In the genomic region with DNA sequence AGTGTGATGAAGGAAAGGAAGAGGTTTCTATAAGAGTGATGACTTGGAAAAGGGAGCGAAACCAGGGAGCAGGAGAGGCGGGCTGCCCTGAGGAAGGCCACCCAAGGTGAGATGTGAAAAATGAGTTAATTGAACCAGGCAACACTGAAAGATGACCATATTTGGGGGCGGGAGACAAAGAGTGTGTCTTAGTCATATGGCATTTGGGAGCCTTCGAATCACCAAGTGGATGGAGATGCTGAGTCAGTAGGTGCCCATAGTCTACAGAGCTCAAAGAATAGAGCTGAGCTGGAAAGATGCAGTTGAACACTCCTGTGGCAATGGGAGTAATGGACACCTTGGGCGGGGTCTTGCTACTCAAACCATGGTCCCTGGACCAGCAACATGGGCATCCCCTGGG, we compare ENCODE assay signal across 30 cellular contexts. TPM values are rescaled to one million over a fixed set of nuclear protein-coding genes. Genes with fewer than 3 reads are reported as not detected.
"Had no signal": no experiment of that assay in that cellular context is flagged by ENCODE, and none has a peak within 500 bp of the region (broad histone marks: within the 10 kb centered on the region; RNA-seq: fewer than 3 reads in every experiment).

No MANE protein-coding gene starts in this region.

- ATAC-seq: activated CD4-positive, CD25-positive, alpha-beta regulatory T cell treated with anti-CD3 and anti-CD28 coated beads, Interleukin-2, amount 50 U/mL, for 24 hours; effector memory CD8-positive, alpha-beta T cell; gastrocnemius medialis; left lung; lower lobe of right lung; naive thymus-derived CD8-positive, alpha-beta T cell; pancreas; sciatic nerve; upper lobe of right lung had no signal

- H3K27ac Mint-ChIP-seq: activated naive CD8-positive, alpha-beta T cell treated with anti-CD3 and anti-CD28 coated beads, Interleukin-2, amount 10 ng/mL, durations not matched to agents 7 days and 5 days; effector memory CD8-positive, alpha-beta T cell; naive thymus-derived CD8-positive, alpha-beta T cell had no signal

- H3K9me3 Mint-ChIP-seq: activated naive CD8-positive, alpha-beta T cell treated with anti-CD3 and anti-CD28 coated beads, Interleukin-2, amount 10 ng/mL, durations not matched to agents 7 days and 5 days; activated T-cell treated with anti-CD3 and anti-CD28 coated beads, Interleukin-2, amount 50 U/mL, for 4 hours; effector memory CD8-positive, alpha-beta T cell had no signal

- H3K4me3 Mint-ChIP-seq: activated naive CD8-positive, alpha-beta T cell treated with anti-CD3 and anti-CD28 coated beads, Interleukin-2, amount 10 ng/mL, durations not matched to agents 7 days and 5 days; activated T-cell treated with anti-CD3 and anti-CD28 coated beads, Interleukin-2, amount 50 U/mL, for 4 hours; effector memory CD8-positive, alpha-beta T cell; naive thymus-derived CD8-positive, alpha-beta T cell; neural crest cell had no signal

- DNase-seq: activated CD8-positive, alpha-beta memory T cell treated with anti-CD3 and anti-CD28 coated beads, Interleukin-2, amount 50 U/mL, for 48 hours; activated naive CD4-positive, alpha-beta T cell; activated naive CD8-positive, alpha-beta T cell treated with anti-CD3 and anti-CD28 coated beads, Interleukin-2, amount 10 ng/mL, durations not matched to agents 7 days and 5 days; activated T-cell treated with anti-CD3 and anti-CD28 coated beads, Interleukin-2, amount 50 U/mL, for 4 hours; amniotic stem cell; brain microvascular endothelial cell; caudate nucleus; cortex of kidney; effector memory CD8-positive, alpha-beta T cell; erythroblast; gastrocnemius medialis; glutamatergic neuron; left lung; lower lobe of right lung; mesenchymal stem cell; naive thymus-derived CD8-positive, alpha-beta T cell; nucleus accumbens; pancreas; retina; stimulated activated CD4-positive, alpha-beta T cell treated with anti-CD3 and anti-CD28 coated beads, Interleukin-2, amount 100 ng/mL, for 24 hours; T-helper 1 cell; T-helper 9 cell; tibial artery; upper lobe of right lung; WERI-Rb-1 had no signal

- H3K36me3 Mint-ChIP-seq: activated naive CD8-positive, alpha-beta T cell treated with anti-CD3 and anti-CD28 coated beads, Interleukin-2, amount 10 ng/mL, durations not matched to agents 7 days and 5 days; naive thymus-derived CD8-positive, alpha-beta T cell had no signal

- H3K27me3 Mint-ChIP-seq: activated naive CD8-positive, alpha-beta T cell treated with anti-CD3 and anti-CD28 coated beads, Interleukin-2, amount 10 ng/mL, durations not matched to agents 7 days and 5 days; effector memory CD8-positive, alpha-beta T cell had no signal

RNA-seq across cellular contexts. Expression of a gene that starts 8.3 kb away (rescaled TPM):
- total RNA-seq: activated T-cell treated with anti-CD3 and anti-CD28 coated beads, Interleukin-2, amount 50 U/mL, for 4 hours; astrocyte; chondrocyte; neural crest cell had no signal

RNA-seq across cellular contexts. Expression of a gene that starts 31.2 kb away (rescaled TPM):
- total RNA-seq: astrocyte, chondrocyte, neural crest cell had no signal
